ENCODE assay signal across 14 cellular contexts in genomic region chr22:31192513-31192912, GRCh38. TPM values are rescaled to one million over a fixed set of nuclear protein-coding genes. Genes with fewer than 3 reads are reported as not detected.
DNase-seq lines count a peak whose midpoint lies in the region; ATAC-seq, FAIRE-seq and TF ChIP-seq lines count a peak whose summit lies in the region.
"Had no signal": no experiment of that assay in that cellular context is flagged by ENCODE, and none has a peak within 500 bp of the region (broad histone marks: within the 10 kb centered on the region; RNA-seq: fewer than 3 reads in every experiment).

No MANE protein-coding gene starts in this region.

- H2BK15ac ChIP-seq in IMR-90 (ENCODE audit: low read depth, low read length) = no peak overlapping the region

- H3K27me3 ChIP-seq in IMR-90 (ENCODE audit: control insufficient read depth, insufficient read depth, low read length) (no peaks in the 10 kb centered on the region), PC-3 (ENCODE audit: low read length) (no peaks in the 10 kb centered on the region)
- H3K27me3 ChIP-seq: SJSA1 had no signal

- H4K91ac ChIP-seq in IMR-90 (ENCODE audit: insufficient read depth, low read depth, low read length) = no peak overlapping the region

- TF ChIP-seq RAD21 in IMR-90 (IDR thresholded peaks at IDR 0.05; ENCODE audit: low read length) = no peak

- H3K9ac ChIP-seq in IMR-90 (ENCODE audit: low read depth, low read length) (no peak overlapping the region), PC-3 (ENCODE audit: low read length) (no peak overlapping the region)

- H3K9me3 ChIP-seq in IMR-90 (ENCODE audit: control insufficient read depth, insufficient read depth, low read length) (no peaks in the 10 kb centered on the region), PC-3 (ENCODE audit: low read length) (no peaks in the 10 kb centered on the region)
- H3K9me3 ChIP-seq: SJSA1 had no signal

- peak; percentile 53 for ATAC-seq in IMR-90 (ENCODE audit: low read depth)
- ATAC-seq in WTC11 = no peak
- ATAC-seq in HG02981 (IDR thresholded peaks at IDR 0.05; ENCODE audit: unreplicated experiment) = no peak
- ATAC-seq in PC-3 = no peak

- POLR2A ChIA-PET in AG04449 (lab: Yijun Ruan, JAX) (no interaction called here), IMR-90 (lab: Charles Lee; ENCODE audit: unreplicated experiment) (no interaction called here), WTC11 (lab: Charles Lee) (no interaction called here), PC-3 (lab: Charles Lee; ENCODE audit: unreplicated experiment) (no interaction called here)

- no peaks in the 10 kb centered on the region for H3F3A ChIP-seq in PC-3 (ENCODE audit: low read length, unreplicated experiment)

- peak overlapping the region in 1 of 2 experiments; percentile 29; a peak in 2 of 4 replicates for H4K8ac ChIP-seq in IMR-90 (ENCODE audit: low read depth in 2 of 2, low read length in 2 of 2)

- in situ Hi-C loops in IMR-90 (cut with MboI; ENCODE audit: low sequenced_read_pairs) = no loop called here

- CTCF ChIA-PET in AG04449 (lab: Yijun Ruan, JAX) (interaction anchor here (0.7 to 9.8 kb wide), 6 partner anchors 10 to 85 kb away, joined by 3 to 79 read pairs (median 4); partner anchors contain the start of genes LIMK2 and SELENOM), IMR-90 (lab: Yijun Ruan, JAX) (no interaction called here), WTC11 (lab: Charles Lee) (interaction anchor here (1.3 to 2.1 kb wide), 2 partner anchors 20 to 80 kb away, joined by 4 to 5 read pairs; partner anchors contain the start of gene LIMK2), PC-3 (lab: Charles Lee) (no interaction called here)

- H3K4me3 ChIP-seq in AG04449 (ENCODE audit: low read depth, low read length) = no peak overlapping the region
- no peak overlapping the region for H3K4me3 ChIP-seq in IMR-90 (ENCODE audit: insufficient read depth, low read depth, low read length)
- no peak overlapping the region for H3K4me3 ChIP-seq in PC-3 (ENCODE audit: low read length)
- H3K4me3 ChIP-seq: SJSA1 had no signal

- no peak for TF ChIP-seq POLR2A in IMR-90 (IDR thresholded peaks at IDR 0.05; ENCODE audit: low read depth, low read length)

- no TSS peak for BruUV-seq in IMR-90 (replicated peaks; lab: Mats Ljungman, UMichigan)
- BruUV-seq in PC-3 (replicated peaks; lab: Mats Ljungman, UMichigan) = no TSS peak

- WGBS in IMR-90 (ENCODE audit: extremely low coverage in 2 of 2, insufficient read length in 1 of 2), 2 experiments = 71% methylated on average over 1 of the region's 2 CpGs; no CpG with 5 or more reads in 1 of the 2 experiments

- H3K4me1 Mint-ChIP-seq in WTC11 (no peaks in the 10 kb centered on the region), glutamatergic neuron (ENCODE audit: low read depth, unreplicated experiment) (peaks cover 15% of the 10 kb centered on the region)
- H3K4me1 Mint-ChIP-seq: activated B cell treated with CpG ODN at 0.5 μM for 24 hours had no signal

- H3K79me2 ChIP-seq in PC-3 (ENCODE audit: low read length) = no peaks in the 10 kb centered on the region

- peaks cover 7% of the 10 kb centered on the region; the same call in 1 of the 2 replicates for H3K9me1 ChIP-seq in IMR-90 (ENCODE audit: insufficient read depth, low read length)

- no peak overlapping the region for H3K18ac ChIP-seq in IMR-90 (ENCODE audit: low read depth, low read length)

- TF ChIP-seq CTCF in AG04449 (IDR thresholded peaks at IDR 0.05; ENCODE audit: insufficient read depth, low read length, missing control alignments) (no peak), IMR-90 (conservative IDR thresholded peaks at IDR 0.05; ENCODE audit: low read depth, low read length) (no peak), WTC11 (IDR thresholded peaks at IDR 0.05) (no peak), glutamatergic neuron (IDR thresholded peaks at IDR 0.05; ENCODE audit: partially characterized antibody, unreplicated experiment) (no peak), PC-3 (conservative IDR thresholded peaks at IDR 0.05; ENCODE audit: low read depth, low read length) (no peak)

- H3K56ac ChIP-seq in IMR-90 (ENCODE audit: extremely low read depth, insufficient read depth, low read length) = no peak overlapping the region

- H3K27ac ChIP-seq in IMR-90 (ENCODE audit: insufficient read depth, low read length) = peak overlapping the region; percentile 25; the same call in 1 of the 2 replicates
- H3K27ac ChIP-seq in PC-3 (ENCODE audit: low read length) = no peak overlapping the region
- H3K27ac ChIP-seq: SJSA1 had no signal

- no peak overlapping the region for H3K14ac ChIP-seq in IMR-90 (replicated peaks; ENCODE audit: low read depth, low read length)

- H3K9me2 ChIP-seq in PC-3 (replicated peaks; ENCODE audit: low read length) = no peaks in the 10 kb centered on the region

- H3K4ac ChIP-seq in IMR-90 (ENCODE audit: low read depth, low read length) = no peak overlapping the region

- dilution Hi-C loops in IMR-90 (cut with HindIII; ENCODE audit: low sequenced_read_pairs, unreplicated experiment) = no loop called here

- DNase-seq in AG04449 (ENCODE audit: low read depth, low spot score) = peak; percentile 28
- peak; percentile 77 for DNase-seq in IMR-90
- no peak for DNase-seq in WTC11 (ENCODE audit: low spot score)
- DNase-seq in glutamatergic neuron = peak; percentile 22
- DNase-seq in GM19239 (ENCODE audit: insufficient read length, low spot score) = no peak
- DNase-seq in DMS53 treated with DMSO at 0.1 percent for 48 hours (lab: John Stamatoyannopoulos, UW; ENCODE audit: unreplicated experiment) = no peak
- no peak for DNase-seq in PC-3
- DNase-seq: activated B cell treated with CpG ODN at 0.5 μM for 24 hours; NCI-H510A; stimulated activated CD4-positive, alpha-beta T cell treated with anti-CD3 and anti-CD28 coated beads, Interleukin-4, amount 100 ng/mL, for 1 hour; stimulated activated naive CD4-positive, alpha-beta T cell treated with Interleukin-2 at 50 U/mL for 16 hours had no signal

- peak overlapping the region; percentile 7; the same call in 1 of the 2 replicates for H2AK5ac ChIP-seq in IMR-90 (ENCODE audit: low read depth, low read length)

- H3K4me2 ChIP-seq in IMR-90 (ENCODE audit: low read depth, low read length) (peak overlapping the region; percentile 10; the same call in 1 of the 2 replicates), PC-3 (ENCODE audit: low read length) (no peak overlapping the region)

- 0 out of 2 replicates have a peak overlapping the region, but pooled peaks have one; percentile 70 for H3K23ac ChIP-seq in IMR-90 (ENCODE audit: low read depth, low read length)

- H4K20me1 ChIP-seq in IMR-90 (ENCODE audit: insufficient read depth, low read length) = peaks cover 18% of the 10 kb centered on the region; the same call in 1 of the 2 replicates
- no peaks in the 10 kb centered on the region for H4K20me1 ChIP-seq in PC-3 (ENCODE audit: low read length)

- H2AK9ac ChIP-seq in IMR-90 (replicated peaks; ENCODE audit: low read depth, low read length, poor library complexity) = no peak overlapping the region

- H3K9me3 Mint-ChIP-seq in WTC11 = no peaks in the 10 kb centered on the region
- no peaks in the 10 kb centered on the region for H3K9me3 Mint-ChIP-seq in glutamatergic neuron (ENCODE audit: unreplicated experiment)
- H3K9me3 Mint-ChIP-seq: activated B cell treated with CpG ODN at 0.5 μM for 24 hours had no signal

- H2AFZ ChIP-seq in IMR-90 (replicated peaks; ENCODE audit: low read length, poor library complexity) (no peak overlapping the region), PC-3 (ENCODE audit: low read length) (no peak overlapping the region)

- H3K36me3 ChIP-seq in IMR-90 (ENCODE audit: control insufficient read depth, insufficient read depth, low read length) = peaks cover 22% of the 10 kb centered on the region
- no peaks in the 10 kb centered on the region for H3K36me3 ChIP-seq in PC-3 (ENCODE audit: low read depth, low read length)

- intact Hi-C loops in IMR-90 (cut with micrococcal nuclease) = no loop called here
- intact Hi-C loops in PC-3 (cut with micrococcal nuclease) = no loop called here

- H3K27me3 Mint-ChIP-seq in WTC11 (ENCODE audit: low read depth) = no peaks in the 10 kb centered on the region
- peaks cover 3% of the 10 kb centered on the region for H3K27me3 Mint-ChIP-seq in glutamatergic neuron (ENCODE audit: unreplicated experiment)
- H3K27me3 Mint-ChIP-seq: activated B cell treated with CpG ODN at 0.5 μM for 24 hours had no signal

- no peak overlapping the region for H2BK20ac ChIP-seq in IMR-90 (ENCODE audit: low read depth, low read length)

- peak overlapping the region; percentile 22 for H2BK5ac ChIP-seq in IMR-90 (ENCODE audit: low read depth, low read length, poor library complexity, severe bottlenecking)

- H3K36me3 Mint-ChIP-seq in WTC11 (peaks cover 2% of the 10 kb centered on the region; the same call in 1 of the 2 replicates), glutamatergic neuron (ENCODE audit: unreplicated experiment) (peaks cover 5% of the 10 kb centered on the region)

- peaks cover 25 to 65% of the 10 kb centered on the region in 2 experiments for H3K79me1 ChIP-seq in IMR-90 (ENCODE audit: low read depth in 1 of 2, low read length in 2 of 2)

- peaks cover 9% of the 10 kb centered on the region for H3K4me1 ChIP-seq in IMR-90 (ENCODE audit: control insufficient read depth, insufficient read depth, low read length)
- H3K4me1 ChIP-seq in PC-3 (ENCODE audit: insufficient read depth, low read length) = no peaks in the 10 kb centered on the region
- H3K4me1 ChIP-seq: SJSA1 had no signal

- no peak for FAIRE-seq in GM19239 (lab: Jason Lieb, UNC)

- H3K4me3 Mint-ChIP-seq in WTC11 (no peak overlapping the region), glutamatergic neuron (ENCODE audit: unreplicated experiment) (peak overlapping the region; percentile 62)
- H3K4me3 Mint-ChIP-seq: activated B cell treated with CpG ODN at 0.5 μM for 24 hours had no signal

- peak overlapping the region; percentile 25; the same call in 1 of the 2 replicates for H2BK120ac ChIP-seq in IMR-90 (ENCODE audit: low read depth, low read length)

- peak overlapping the region; percentile 2; the same call in 1 of the 2 replicates for H3K27ac Mint-ChIP-seq in WTC11
- peak overlapping the region; percentile 88 for H3K27ac Mint-ChIP-seq in glutamatergic neuron (ENCODE audit: unreplicated experiment)
- H3K27ac Mint-ChIP-seq: activated B cell treated with CpG ODN at 0.5 μM for 24 hours had no signal

- H4K5ac ChIP-seq in IMR-90 (ENCODE audit: low read depth, low read length) = no peak overlapping the region

RNA-seq across cellular contexts. Expression of gene LIMK2, which starts 19.6 kb away (rescaled TPM):
- total RNA-seq in IMR-90 (2012; rRNA removed) (25.0 and 31.9 TPM in 2 replicates), WTC11 (2021) (33.1 to 42.8 TPM (median 33.6 TPM) in 3 replicates), glutamatergic neuron (ENCODE audit: unreplicated experiment) (92.4 TPM), PC-3 (2014; rRNA removed) (13.2 and 17.2 TPM in 2 replicates)
- polyA plus RNA-seq in IMR-90 (2012; rRNA removed) = 14.0 and 14.5 TPM in 2 replicates
- polyA plus RNA-seq in IMR-90 (2012; cell fraction: cytosol; rRNA removed) = 7.5 and 8.9 TPM in 2 replicates
- polyA plus RNA-seq in IMR-90 (2012; cell fraction: nucleus; rRNA removed; ENCODE audit: low replicate concordance) = 24.8 and 31.3 TPM in 2 replicates

RNA-seq across cellular contexts. Expression of gene RNF185, which starts 32.5 kb away (rescaled TPM):
- total RNA-seq in IMR-90 (2012; rRNA removed) = 30.3 and 34.2 TPM in 2 replicates
- polyA plus RNA-seq in IMR-90 (2012; rRNA removed) = 33.6 and 38.7 TPM in 2 replicates
- polyA plus RNA-seq in IMR-90 (2012; cell fraction: cytosol; rRNA removed) = 19.1 and 21.5 TPM in 2 replicates
- polyA plus RNA-seq in IMR-90 (2012; cell fraction: nucleus; rRNA removed; ENCODE audit: low replicate concordance) = 16.0 and 45.2 TPM in 2 replicates
- total RNA-seq in WTC11 (2021) = 18.0 to 19.8 TPM (median 18.0 TPM) in 3 replicates
- 27.4 TPM for total RNA-seq in glutamatergic neuron (ENCODE audit: unreplicated experiment)
- total RNA-seq in PC-3 (2014; rRNA removed) = 15.3 and 15.8 TPM in 2 replicates

RNA-seq across cellular contexts. Expression of gene PLA2G3, which starts 52.2 kb away (rescaled TPM):
- total RNA-seq in IMR-90 (2012; rRNA removed) (under 0.01 TPM in 1 of 2 replicates, not detected in the other), WTC11 (2021) (14.7 to 18.3 TPM (median 15.1 TPM) in 3 replicates), glutamatergic neuron (ENCODE audit: unreplicated experiment) (1.3 TPM), PC-3 (2014; rRNA removed) (not detected in 2 replicates)
- polyA plus RNA-seq in IMR-90 (2012; rRNA removed) = 0.07 and 0.12 TPM in 2 replicates
- polyA plus RNA-seq in IMR-90 (2012; cell fraction: cytosol; rRNA removed) = 0.04 TPM in 1 of 2 replicates, not detected in the other
- 0.09 and 0.11 TPM in 2 replicates for polyA plus RNA-seq in IMR-90 (2012; cell fraction: nucleus; rRNA removed; ENCODE audit: low replicate concordance)
- total RNA-seq: activated B cell treated with CpG ODN at 0.5 μM for 24 hours, mononuclear cell, SJSA1 had no signal

Comparison
In these comparisons a context has a peak if more than half of its experiments do, and no peak if none do; other contexts are left out.
1. DNase-seq: peak in AG04449 (single experiment), IMR-90 (single experiment) and glutamatergic neuron (single experiment); none in WTC11 (single experiment), GM19239 (single experiment), DMS53 treated with DMSO at 0.1 percent for 48 hours (single experiment) and PC-3 (single experiment).
2. CTCF ChIA-PET loops: an anchor here in AG04449 (0.7 to 9.8 kb wide) and WTC11 (1.3 to 2.1 kb wide); none called in IMR-90 and PC-3.